8 cellular contexts compared by ENCODE assay signal in the genomic region with DNA sequence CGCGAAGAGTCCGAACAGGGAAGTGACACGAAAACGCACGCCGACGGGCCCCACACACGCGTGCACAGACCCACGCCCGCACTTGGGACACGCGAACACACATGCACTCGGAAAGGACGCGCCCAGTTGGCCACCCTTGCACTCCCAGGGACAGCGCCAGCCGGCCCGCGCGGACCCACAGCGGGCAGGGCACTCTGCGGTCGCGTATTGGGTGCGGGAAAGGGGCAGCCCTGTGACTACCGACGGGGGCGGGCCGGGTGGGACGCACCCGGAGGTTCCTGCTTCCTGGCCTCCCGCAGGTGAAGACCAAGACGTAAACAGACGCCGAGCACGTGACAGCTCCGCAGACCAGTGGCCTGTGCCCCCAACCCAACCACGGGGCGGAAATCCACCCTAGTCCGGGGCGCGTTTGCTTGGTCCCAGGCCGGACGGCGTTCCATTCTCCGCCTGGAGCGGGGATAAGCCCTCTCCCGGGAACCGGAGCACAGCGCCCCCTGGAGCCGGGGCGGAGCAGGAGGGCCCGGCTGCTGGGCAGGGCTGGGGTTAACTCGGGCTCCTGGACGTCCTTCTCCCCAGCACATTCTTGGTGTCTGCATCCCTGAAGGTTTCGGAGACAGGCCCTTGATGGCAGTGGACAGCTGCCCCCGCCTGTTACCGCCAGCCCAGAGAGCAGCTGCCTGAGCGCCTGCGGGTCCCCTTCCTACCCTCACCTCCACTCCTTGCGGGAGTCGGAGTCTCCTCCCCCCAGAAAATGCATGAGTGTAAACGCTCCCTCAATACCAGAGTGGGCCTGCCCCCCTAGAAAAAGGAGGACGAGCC. TPM values are rescaled to one million over a fixed set of nuclear protein-coding genes. Genes with fewer than 3 reads are reported as not detected.
DNase-seq lines count a peak whose midpoint lies in the region; ATAC-seq and TF ChIP-seq lines count a peak whose summit lies in the region.

No MANE protein-coding gene starts in this region.

- no peaks in the 10 kb centered on the region for H3K9me3 ChIP-seq in CD4-positive, CD25-positive, alpha-beta regulatory T cell (ENCODE audit: control insufficient read depth in 2 of 2, low read length in 2 of 2)
- H3K9me3 ChIP-seq in left ventricle myocardium inferior (replicated peaks), result no peaks in the 10 kb centered on the region
- H3K9me3 ChIP-seq in prostate gland, result no peaks in the 10 kb centered on the region
- H3K9me3 ChIP-seq in uterus, result no peaks in the 10 kb centered on the region

- H3K27ac ChIP-seq in CD4-positive, CD25-positive, alpha-beta regulatory T cell (ENCODE audit: insufficient read depth, low read length, poor library complexity, severe bottlenecking), result peak overlapping the region; percentile 83
- H3K27ac ChIP-seq in left ventricle myocardium inferior (replicated peaks), result peak overlapping the region; percentile 100
- H3K27ac ChIP-seq in prostate gland, result peak overlapping the region; percentile 99 to 100
- peak overlapping the region; percentile 100 for H3K27ac ChIP-seq in uterus

- peak; percentile 38 for TF ChIP-seq POLR2A in prostate gland (IDR thresholded peaks at IDR 0.05)
- TF ChIP-seq POLR2A in uterus (IDR thresholded peaks at IDR 0.05), result peak in 1 of 2 donors; percentile 35

- intact Hi-C loops in left ventricle myocardium inferior (cut with micrococcal nuclease) (no loop called here), prostate gland (cut with DNase I) (loop anchor here (1.0 to 10.0 kb wide), 2 partner anchors 15 to 697 kb away; partner anchors contain the start of gene FBXW4), uterus (cut with DNase I; ENCODE audit: low total_unique reads) (no loop called here)

- peak; percentile 43 to 46 for ATAC-seq in CD4-positive, CD25-positive, alpha-beta regulatory T cell (ENCODE audit: low read depth in 2 of 2)
- peak; percentile 33 for ATAC-seq in GM19351 (IDR thresholded peaks at IDR 0.05; ENCODE audit: unreplicated experiment)

- WGBS in prostate gland, result 1% methylated on average over 59 of the region's 66 CpGs

- TF ChIP-seq CTCF in LNCAP (IDR thresholded peaks at IDR 0.05) (peak; percentile 69), left ventricle myocardium inferior (IDR thresholded peaks at IDR 0.05; ENCODE audit: borderline replicate concordance) (peak; percentile 89), prostate gland (IDR thresholded peaks at IDR 0.05) (peak; percentile 85 to 92 (median 88)), uterus (IDR thresholded peaks at IDR 0.05) (peak; percentile 75 to 89 (median 82))

- peaks cover 34% of the 10 kb centered on the region for H3K4me1 ChIP-seq in CD4-positive, CD25-positive, alpha-beta regulatory T cell (ENCODE audit: control insufficient read depth, insufficient read depth, low read length, poor library complexity, severe bottlenecking)
- H3K4me1 ChIP-seq in left ventricle myocardium inferior, result peaks cover 61% of the 10 kb centered on the region
- H3K4me1 ChIP-seq in prostate gland (replicated peaks), result peaks cover 23% of the 10 kb centered on the region
- H3K4me1 ChIP-seq in uterus, result peaks cover 0 to 8% of the 10 kb centered on the region in 2 donors

- H3K4me1 Mint-ChIP-seq in CD4-positive, CD25-positive, alpha-beta regulatory T cell, result peaks cover 5 to 34% (median 20%) of the 10 kb centered on the region in 4 donors

- peaks cover 5% of the 10 kb centered on the region for H3K36me3 ChIP-seq in CD4-positive, CD25-positive, alpha-beta regulatory T cell (ENCODE audit: control insufficient read depth, insufficient read depth, low read length)
- H3K36me3 ChIP-seq in left ventricle myocardium inferior, result peaks cover 17% of the 10 kb centered on the region
- peaks cover 0 to 1% of the 10 kb centered on the region in 2 donors for H3K36me3 ChIP-seq in prostate gland
- no peaks in the 10 kb centered on the region for H3K36me3 ChIP-seq in uterus

- peaks cover 4% of the 10 kb centered on the region for H3K36me3 Mint-ChIP-seq in CD4-positive, CD25-positive, alpha-beta regulatory T cell

- H3K4me3 Mint-ChIP-seq in CD4-positive, CD25-positive, alpha-beta regulatory T cell, result peak overlapping the region; percentile 89 to 99 (median 93)

- no peaks in the 10 kb centered on the region for H3K9me3 Mint-ChIP-seq in CD4-positive, CD25-positive, alpha-beta regulatory T cell

- H3K27ac Mint-ChIP-seq in CD4-positive, CD25-positive, alpha-beta regulatory T cell, result peak overlapping the region; percentile 89 to 92 (median 90)

- peak; percentile 70 to 84 (median 72) for DNase-seq in CD4-positive, CD25-positive, alpha-beta regulatory T cell
- DNase-seq in SW480 (ENCODE audit: low spot score) (peak; percentile 82), amniotic epithelial cell (ENCODE audit: low read depth) (peak; percentile 61), left ventricle myocardium inferior (peak; percentile 76), prostate gland (ENCODE audit: low spot score) (peak; percentile 71), uterus (peak; percentile 69 to 70)

- peak overlapping the region; percentile 75 for H3K4me3 ChIP-seq in CD4-positive, CD25-positive, alpha-beta regulatory T cell (ENCODE audit: low read depth, low read length)
- peak overlapping the region; percentile 96 for H3K4me3 ChIP-seq in left ventricle myocardium inferior
- peak overlapping the region; percentile 64 to 91 for H3K4me3 ChIP-seq in prostate gland
- peak overlapping the region; percentile 88 to 93 for H3K4me3 ChIP-seq in uterus

- no peaks in the 10 kb centered on the region for H3K27me3 ChIP-seq in CD4-positive, CD25-positive, alpha-beta regulatory T cell (ENCODE audit: control insufficient read depth, insufficient read depth, low read length)
- H3K27me3 ChIP-seq in left ventricle myocardium inferior (ENCODE audit: low read depth), result no peaks in the 10 kb centered on the region
- H3K27me3 ChIP-seq in prostate gland (replicated peaks; ENCODE audit: insufficient read depth), result no peaks in the 10 kb centered on the region
- H3K27me3 ChIP-seq in uterus, result no peaks in the 10 kb centered on the region

- peaks cover 6% of the 10 kb centered on the region for H3K27me3 Mint-ChIP-seq in CD4-positive, CD25-positive, alpha-beta regulatory T cell

RNA-seq across cellular contexts. Expression of gene LZTS2, which starts 2.0 kb away (rescaled TPM):
- 19.3 TPM for total RNA-seq in CD4-positive, CD25-positive, alpha-beta regulatory T cell
- polyA plus RNA-seq in CD4-positive, CD25-positive, alpha-beta regulatory T cell, result 10 to 100 TPM; 11.0 to 16.4 (median 12.3) TPM
- 35.6 TPM for total RNA-seq in left ventricle myocardium inferior
- 100 to 1,000 TPM; 108 to 189 TPM for total RNA-seq in prostate gland
- 100 to 1,000 TPM in 2 of 4 donors, 10 to 100 TPM in 2; 51.5 to 123 (median 85.2) TPM for total RNA-seq in uterus

RNA-seq across cellular contexts. Expression of gene TWNK, which starts 10.2 kb away (rescaled TPM):
- 3.4 TPM for total RNA-seq in CD4-positive, CD25-positive, alpha-beta regulatory T cell
- 10 to 100 TPM in 1 of 4 donors, 1 to 10 TPM in 3; 3.8 to 12.8 (median 6.7) TPM for polyA plus RNA-seq in CD4-positive, CD25-positive, alpha-beta regulatory T cell
- total RNA-seq in left ventricle myocardium inferior, result 7.3 TPM
- total RNA-seq in prostate gland, result 10 to 100 TPM in 1 of 2 donors, 1 to 10 TPM in 1; 9.7 to 17.3 TPM
- 10 to 100 TPM in 1 of 4 donors, 1 to 10 TPM in 2, under 1 TPM in 1; 0.51 to 11.8 (median 6.2) TPM for total RNA-seq in uterus

RNA-seq across cellular contexts. Expression of gene MRPL43, which starts 10.3 kb away (rescaled TPM):
- 40.2 TPM for total RNA-seq in CD4-positive, CD25-positive, alpha-beta regulatory T cell
- 100 to 1,000 TPM; 135 to 148 (median 137) TPM for polyA plus RNA-seq in CD4-positive, CD25-positive, alpha-beta regulatory T cell
- 49.7 TPM for total RNA-seq in left ventricle myocardium inferior
- 100 to 1,000 TPM in 1 of 2 donors, 10 to 100 TPM in 1; 98.3 to 119 TPM for total RNA-seq in prostate gland
- 100 to 1,000 TPM in 1 of 4 donors, 10 to 100 TPM in 3; 36.9 to 134 (median 51.8) TPM for total RNA-seq in uterus

RNA-seq across cellular contexts. Expression of gene SEMA4G, which starts 28.3 kb away (rescaled TPM):
- 1.1 TPM for total RNA-seq in CD4-positive, CD25-positive, alpha-beta regulatory T cell
- under 1 TPM in 1 of 4 donors, not detected in 3; 0.61 TPM for polyA plus RNA-seq in CD4-positive, CD25-positive, alpha-beta regulatory T cell
- total RNA-seq in left ventricle myocardium inferior (0.52 TPM), prostate gland (10 to 100 TPM; 24.2 to 31.0 TPM), uterus (10 to 100 TPM in 1 of 4 donors, 1 to 10 TPM in 3; 2.6 to 10.3 (median 4.2) TPM)

RNA-seq across cellular contexts. Expression of gene PDZD7, which starts 33.4 kb away (rescaled TPM):
- total RNA-seq in CD4-positive, CD25-positive, alpha-beta regulatory T cell, result 3.5 TPM
- 1 to 10 TPM in 1 of 4 donors, under 1 TPM in 3; 0.59 to 1.1 (median 0.70) TPM for polyA plus RNA-seq in CD4-positive, CD25-positive, alpha-beta regulatory T cell
- total RNA-seq in left ventricle myocardium inferior (0.27 TPM), prostate gland (1 to 10 TPM in 1 of 2 donors, under 1 TPM in 1; 0.82 to 1.5 TPM), uterus (1 to 10 TPM in 1 of 4 donors, under 1 TPM in 2, not detected in 1; under 0.01 to 1.3 (median 0.61) TPM)

Comparison
In these comparisons a context has a peak if more than half of its experiments do, and no peak if none do; other contexts are left out.
1. Peak in every context shown above with its lines: DNase-seq, ATAC-seq, H3K4me3 ChIP-seq and H3K27ac ChIP-seq.